20 cellular contexts compared by ENCODE assay signal in the genomic region with DNA sequence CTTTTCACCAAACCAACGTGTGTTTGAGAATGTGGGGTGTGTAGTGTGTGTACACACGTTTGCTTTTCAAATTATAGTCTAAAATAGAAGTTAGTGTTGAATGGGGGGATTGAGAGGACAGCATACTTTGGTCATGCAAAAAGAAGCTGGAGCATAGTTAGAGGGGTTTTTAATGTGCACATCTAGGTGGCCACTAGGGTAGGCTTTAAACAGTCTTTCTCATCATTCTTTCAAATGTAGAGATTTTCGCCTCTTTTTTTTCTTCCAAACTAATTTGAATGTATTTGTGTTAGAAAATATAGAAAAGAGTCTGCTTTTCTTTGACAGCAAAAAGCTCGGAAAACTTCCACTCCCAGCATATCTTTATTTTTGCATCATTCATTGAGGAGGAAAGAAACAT.
DNase-seq lines count a peak whose midpoint lies in the region; ATAC-seq, FAIRE-seq and TF ChIP-seq lines count a peak whose summit lies in the region.
"Had no signal": no experiment of that assay in that cellular context is flagged by ENCODE, and none has a peak within 500 bp of the region (broad histone marks: within the 10 kb centered on the region; RNA-seq: fewer than 3 reads in every experiment).

No MANE protein-coding gene starts in this region.

- no peak overlapping the region for H4K91ac ChIP-seq in H9 (ENCODE audit: insufficient read length, low read depth, low read length)

- CTCF ChIA-PET in activated CD8-positive, alpha-beta T cell treated with anti-CD3 and anti-CD28 coated beads for 36 hours (lab: Charles Lee), result no interaction called here

- H3K23me2 ChIP-seq in H9 (ENCODE audit: insufficient read length, low read depth, low read length, poor library complexity, severe bottlenecking), result no peaks in the 10 kb centered on the region

- POLR2A ChIA-PET in activated CD8-positive, alpha-beta T cell treated with anti-CD3 and anti-CD28 coated beads for 36 hours (lab: Charles Lee), result no interaction called here

- no peak overlapping the region for H3K56ac ChIP-seq in H9 (ENCODE audit: insufficient read length, low read depth, low read length)
- no peak overlapping the region for H3K56ac ChIP-seq in mesendoderm (ENCODE audit: low read length)

- FAIRE-seq in D721Med (lab: Jason Lieb, UNC), result peak; percentile 56
- FAIRE-seq: GM12892, H54 had no signal

- H2BK20ac ChIP-seq in H9 (ENCODE audit: low read depth, low read length, poor library complexity, severe bottlenecking), result no peak overlapping the region

- H2AFZ ChIP-seq in H9 (ENCODE audit: low read length), result no peak overlapping the region

- H3K23ac ChIP-seq in H9 (ENCODE audit: insufficient read length, low read depth, low read length), result no peak overlapping the region
- H3K23ac ChIP-seq in mesendoderm (ENCODE audit: low read length), result no peak overlapping the region

- peaks cover 5 to 7% of the 10 kb centered on the region in 2 experiments for H3K4me1 Mint-ChIP-seq in H9
- H3K4me1 Mint-ChIP-seq in activated CD8-positive, alpha-beta T cell treated with anti-CD3 and anti-CD28 coated beads for 36 hours (ENCODE audit: low read depth), result no peaks in the 10 kb centered on the region

- H3K36me3 Mint-ChIP-seq in H9 (ENCODE audit: insufficient read depth in 1 of 3, low read depth in 3 of 3), result peaks cover 0 to 11% (median 0%) of the 10 kb centered on the region in 3 experiments; a peak in 3 of 7 replicates
- H3K36me3 Mint-ChIP-seq in activated CD8-positive, alpha-beta T cell treated with anti-CD3 and anti-CD28 coated beads for 36 hours (ENCODE audit: low read depth), result peaks cover 4% of the 10 kb centered on the region

- H3K9ac ChIP-seq in H9 (ENCODE audit: extremely low read depth, insufficient read length, low read length), result no peak overlapping the region
- no peak overlapping the region for H3K9ac ChIP-seq in mesendoderm (ENCODE audit: low read length)

- no peak overlapping the region for H3K4me3 Mint-ChIP-seq in H9
- H3K4me3 Mint-ChIP-seq in activated CD8-positive, alpha-beta T cell treated with anti-CD3 and anti-CD28 coated beads for 36 hours, result no peak overlapping the region

- H3K27me3 ChIP-seq in H9 (ENCODE audit: insufficient read depth, low read length) (no peaks in the 10 kb centered on the region), WERI-Rb-1 (ENCODE audit: insufficient read depth, low read depth, severe bottlenecking) (no peaks in the 10 kb centered on the region), mesendoderm (ENCODE audit: insufficient read depth, low read length, poor library complexity) (no peaks in the 10 kb centered on the region)
- H3K27me3 ChIP-seq: BE2C had no signal

- H2BK5ac ChIP-seq in H9 (ENCODE audit: insufficient read length, low read length) (no peak overlapping the region), mesendoderm (ENCODE audit: low read length) (no peak overlapping the region)

- no peaks in the 10 kb centered on the region for H3K9me3 ChIP-seq in H9 (ENCODE audit: control insufficient read depth, low read depth, low read length)
- no peaks in the 10 kb centered on the region for H3K9me3 ChIP-seq in WERI-Rb-1 (ENCODE audit: severe bottlenecking)
- H3K9me3 ChIP-seq: BE2C had no signal

- no peak for ATAC-seq in activated CD8-positive, alpha-beta T cell treated with anti-CD3 and anti-CD28 coated beads for 36 hours
- ATAC-seq in GM21528 (IDR thresholded peaks at IDR 0.05; ENCODE audit: low FRiP score, unreplicated experiment), result no peak

- H3K79me2 ChIP-seq in H9 (ENCODE audit: insufficient read depth, low read length) (no peaks in the 10 kb centered on the region), mesendoderm (ENCODE audit: control insufficient read depth, insufficient read depth, low read length) (no peaks in the 10 kb centered on the region)

- no peak overlapping the region for H3K4me2 ChIP-seq in H9 (ENCODE audit: insufficient read depth, insufficient read length, low read length)
- H3K4me2 ChIP-seq in mesendoderm (ENCODE audit: low read length), result no peak overlapping the region

- H4K20me1 ChIP-seq in H9 (ENCODE audit: control insufficient read depth, insufficient read depth, insufficient read length), result no peaks in the 10 kb centered on the region

- H3K4me3 ChIP-seq in WERI-Rb-1 (ENCODE audit: low read depth, low read length) (no peak overlapping the region), mesendoderm (ENCODE audit: low read length) (no peak overlapping the region)

- WGBS in H9 (ENCODE audit: extremely low coverage, insufficient read length, low lambda C conversion rate), result no CpG with 5 or more reads among the region's 4 CpGs
- no CpG with 5 or more reads among the region's 4 CpGs for WGBS in mesendoderm (ENCODE audit: extremely low coverage, insufficient coverage, low lambda C conversion rate)

- no peak overlapping the region for H2BK12ac ChIP-seq in H9 (ENCODE audit: insufficient read length, low read depth, low read length)

- H3K27me3 Mint-ChIP-seq in H9 (ENCODE audit: low read depth), result no peaks in the 10 kb centered on the region
- H3K27me3 Mint-ChIP-seq in activated CD8-positive, alpha-beta T cell treated with anti-CD3 and anti-CD28 coated beads for 36 hours, result no peaks in the 10 kb centered on the region

- no peak overlapping the region for H4K5ac ChIP-seq in H9 (ENCODE audit: insufficient read length, low read depth, low read length)
- no peak overlapping the region for H4K5ac ChIP-seq in mesendoderm (ENCODE audit: low read length)

- H2AK5ac ChIP-seq in H9 (ENCODE audit: insufficient read length, low read length) (no peak overlapping the region), mesendoderm (ENCODE audit: low read length) (no peak overlapping the region)

- H3K4ac ChIP-seq in H9 (ENCODE audit: low read depth, low read length) (no peak overlapping the region), mesendoderm (ENCODE audit: low read depth, low read length) (no peak overlapping the region)

- H3K79me1 ChIP-seq in H9 (ENCODE audit: insufficient read depth, low read depth, low read length, poor library complexity, severe bottlenecking), result no peaks in the 10 kb centered on the region
- H3K79me1 ChIP-seq in mesendoderm (ENCODE audit: low read length), result no peaks in the 10 kb centered on the region

- H3K18ac ChIP-seq in H9 (ENCODE audit: insufficient read length, low read depth, low read length) (no peak overlapping the region), mesendoderm (ENCODE audit: low read length) (no peak overlapping the region)

- DNase-seq in D721Med (ENCODE audit: insufficient read length, low spot score) (no peak), H9 (no peak), WERI-Rb-1 (no peak), mesendoderm (no peak)
- no peak for DNase-seq in activated CD4-positive, alpha-beta T cell treated with anti-CD3 and anti-CD28 coated beads, Interleukin-2, amount 50 U/mL, for 4 hours
- DNase-seq in activated CD4-positive, alpha-beta T cell treated with anti-CD3 and anti-CD28 coated beads for 4 hours, result no peak
- DNase-seq in activated CD8-positive, alpha-beta T cell treated with anti-CD3 and anti-CD28 coated beads for 36 hours, result no peak
- DNase-seq: BE2C, DMS79, KBM-7, NCI-H1694, NCI-H2081, NCI-H2171, NCI-H345, NCI-H524 treated with DMSO at 0.1 percent for 48 hours, NCI-H82, Right ventricle myocardium superior had no signal

- H4K8ac ChIP-seq in H9 (replicated peaks; ENCODE audit: insufficient read length, low read depth, low read length) (no peak overlapping the region), mesendoderm (ENCODE audit: low read depth, low read length) (peak overlapping the region; percentile 28)

- no peak overlapping the region for H3K14ac ChIP-seq in H9 (ENCODE audit: insufficient read depth, low read length)

- intact Hi-C loops in activated CD8-positive, alpha-beta T cell treated with anti-CD3 and anti-CD28 coated beads for 36 hours (cut with micrococcal nuclease), result no loop called here

- no peaks in the 10 kb centered on the region for H3K9me3 Mint-ChIP-seq in H9
- H3K9me3 Mint-ChIP-seq in activated CD8-positive, alpha-beta T cell treated with anti-CD3 and anti-CD28 coated beads for 36 hours, result no peaks in the 10 kb centered on the region

- H3K27ac ChIP-seq in H9 (ENCODE audit: insufficient read length, low read depth, low read length) (no peak overlapping the region), WERI-Rb-1 (no peak overlapping the region), mesendoderm (ENCODE audit: low read depth, low read length) (no peak overlapping the region)

- peak overlapping the region in 1 of 3 experiments; percentile 52; a peak in 2 of 7 replicates for H3K27ac Mint-ChIP-seq in H9
- H3K27ac Mint-ChIP-seq in activated CD8-positive, alpha-beta T cell treated with anti-CD3 and anti-CD28 coated beads for 36 hours, result no peak overlapping the region

- H2BK15ac ChIP-seq in H9 (ENCODE audit: low read depth, low read length) (no peak overlapping the region), mesendoderm (replicated peaks; ENCODE audit: low read depth) (no peak overlapping the region)

- H3K36me3 ChIP-seq in WERI-Rb-1 (peaks cover under 1% of the 10 kb centered on the region; the same call in 1 of the 2 replicates), mesendoderm (ENCODE audit: control insufficient read depth, insufficient read depth, low read length) (no peaks in the 10 kb centered on the region)
- H3K36me3 ChIP-seq: BE2C had no signal

- H2BK120ac ChIP-seq in H9 (ENCODE audit: low read depth, low read length, poor library complexity, severe bottlenecking) (no peak overlapping the region), mesendoderm (ENCODE audit: low read depth, low read length) (no peak overlapping the region)

- TF ChIP-seq CTCF in D721Med (IDR thresholded peaks at IDR 0.05; ENCODE audit: insufficient read depth, missing control alignments) (no peak), H9 (conservative IDR thresholded peaks at IDR 0.05) (peak; percentile 28; the same call in 1 of the 3 replicates), WERI-Rb-1 (IDR thresholded peaks at IDR 0.05; ENCODE audit: low read depth, low read length) (0 out of 2 replicates have a peak, but pooled peaks have one; percentile 10)
- no peak for TF ChIP-seq CTCF in activated CD8-positive, alpha-beta T cell treated with anti-CD3 and anti-CD28 coated beads for 36 hours (IDR thresholded peaks at IDR 0.05)

- no peak overlapping the region for H3T11ph ChIP-seq in H9 (ENCODE audit: low read length)

- H3K4me1 ChIP-seq in H9 (ENCODE audit: insufficient read depth, low read length) (no peaks in the 10 kb centered on the region), mesendoderm (ENCODE audit: control insufficient read depth, low read depth, low read length) (no peaks in the 10 kb centered on the region)
- H3K4me1 ChIP-seq: BE2C had no signal

Comparison
In these comparisons a context has a peak if more than half of its experiments do, and no peak if none do; other contexts are left out.
1. CTCF ChIP-seq: peak in H9 (single experiment) and WERI-Rb-1 (single experiment); none in D721Med (single experiment) and activated CD8-positive, alpha-beta T cell treated with anti-CD3 and anti-CD28 coated beads for 36 hours (single experiment).